31 cellular contexts compared by ENCODE assay signal in genomic region chr14:55170526-55170925, GRCh38. TPM values are rescaled to one million over a fixed set of nuclear protein-coding genes. Genes with fewer than 3 reads are reported as not detected.
"Had no signal": no experiment of that assay in that cellular context is flagged by ENCODE, and none has a peak within 500 bp of the region (broad histone marks: within the 10 kb centered on the region; RNA-seq: fewer than 3 reads in every experiment).

No MANE protein-coding gene starts in this region.

- H3K27ac ChIP-seq: adrenal gland, KMS-11 had no signal

- H3K9ac ChIP-seq: KMS-11 had no signal

- H3K36me3 Mint-ChIP-seq: activated naive CD4-positive, alpha-beta T cell treated with anti-CD3 and anti-CD28 coated beads, Interleukin-2, amount 50 U/mL, for 24 hours had no signal

- H3K9me3 ChIP-seq: adrenal gland had no signal

- H3K4me1 Mint-ChIP-seq: activated CD4-positive, alpha-beta T cell treated with anti-CD3 and anti-CD28 coated beads, Interleukin-2, amount 10 ng/mL, durations not matched to agents 24 days and 14 days; activated naive CD4-positive, alpha-beta T cell treated with anti-CD3 and anti-CD28 coated beads, Interleukin-2, amount 50 U/mL, for 24 hours; activated naive CD8-positive, alpha-beta T cell treated with anti-CD3 and anti-CD28 coated beads, Interleukin-2, amount 10 ng/mL, durations not matched to agents 7 days and 5 days; brain had no signal

- H3K36me3 ChIP-seq: adrenal gland had no signal

- H3K4me2 ChIP-seq: KMS-11 had no signal

- H3K27me3 Mint-ChIP-seq: activated CD4-positive, alpha-beta T cell treated with anti-CD3 and anti-CD28 coated beads, Interleukin-2, amount 10 ng/mL, durations not matched to agents 24 days and 14 days; activated CD8-positive, alpha-beta T cell treated with anti-CD3 and anti-CD28 coated beads for 36 hours; activated naive CD4-positive, alpha-beta T cell treated with anti-CD3 and anti-CD28 coated beads, Interleukin-2, amount 50 U/mL, for 24 hours; activated naive CD8-positive, alpha-beta T cell treated with anti-CD3 and anti-CD28 coated beads, Interleukin-2, amount 10 ng/mL, durations not matched to agents 7 days and 5 days; brain had no signal

- H3K4me3 Mint-ChIP-seq: activated CD4-positive, alpha-beta T cell treated with anti-CD3 and anti-CD28 coated beads, Interleukin-2, amount 10 ng/mL, durations not matched to agents 24 days and 14 days; activated CD8-positive, alpha-beta T cell treated with anti-CD3 and anti-CD28 coated beads for 36 hours; activated naive CD4-positive, alpha-beta T cell treated with anti-CD3 and anti-CD28 coated beads, Interleukin-2, amount 50 U/mL, for 24 hours; activated naive CD8-positive, alpha-beta T cell treated with anti-CD3 and anti-CD28 coated beads, Interleukin-2, amount 10 ng/mL, durations not matched to agents 7 days and 5 days; activated T-cell treated with anti-CD3 and anti-CD28 coated beads, Interleukin-2, amount 50 U/mL, for 72 hours; brain; T-helper 1 cell treated with Interleukin-12 subunit alpha and Interleukin-12 subunit beta and Interleukin-4 antibody, amounts not matched to agents 30 μg/mL and 1 μg/mL, for 36 hours; T-helper 2 cell treated with Interferon-gamma antibody and Interleukin-4, amounts not matched to agents 5 μg/mL and 100 μg/mL, for 36 hours had no signal

- H3K27me3 ChIP-seq: adrenal gland had no signal

- ATAC-seq: activated CD8-positive, alpha-beta T cell treated with anti-CD3 and anti-CD28 coated beads for 36 hours; activated T-cell treated with anti-CD3 and anti-CD28 coated beads, Interleukin-2, amount 50 U/mL, for 72 hours had no signal

- H3K9me3 Mint-ChIP-seq: activated CD4-positive, alpha-beta T cell treated with anti-CD3 and anti-CD28 coated beads, Interleukin-2, amount 10 ng/mL, durations not matched to agents 24 days and 14 days; activated CD8-positive, alpha-beta T cell treated with anti-CD3 and anti-CD28 coated beads for 36 hours; activated naive CD4-positive, alpha-beta T cell treated with anti-CD3 and anti-CD28 coated beads, Interleukin-2, amount 50 U/mL, for 24 hours; activated naive CD8-positive, alpha-beta T cell treated with anti-CD3 and anti-CD28 coated beads, Interleukin-2, amount 10 ng/mL, durations not matched to agents 7 days and 5 days; activated T-cell treated with anti-CD3 and anti-CD28 coated beads, Interleukin-2, amount 50 U/mL, for 72 hours; activated T-helper 2 cell treated with anti-CD3 and anti-CD28 coated beads, Interferon-gamma antibody, Interleukin-2, Interleukin-4, amounts not matched to agents 10 μg/mL and 5 μg/mL and 100 μg/mL, durations not matched to agents 14 hours and 24 hours and 36 hours; brain; T-helper 1 cell treated with Interleukin-12 subunit alpha and Interleukin-12 subunit beta and Interleukin-4 antibody, amounts not matched to agents 30 μg/mL and 1 μg/mL, for 36 hours; T-helper 2 cell treated with Interferon-gamma antibody and Interleukin-4, amounts not matched to agents 5 μg/mL and 100 μg/mL, for 36 hours had no signal

- H3K27ac Mint-ChIP-seq: activated CD4-positive, alpha-beta T cell treated with anti-CD3 and anti-CD28 coated beads, Interleukin-2, amount 10 ng/mL, durations not matched to agents 24 days and 14 days; activated CD8-positive, alpha-beta T cell treated with anti-CD3 and anti-CD28 coated beads for 36 hours; activated naive CD4-positive, alpha-beta T cell treated with anti-CD3 and anti-CD28 coated beads, Interleukin-2, amount 50 U/mL, for 24 hours; activated naive CD8-positive, alpha-beta T cell treated with anti-CD3 and anti-CD28 coated beads, Interleukin-2, amount 10 ng/mL, durations not matched to agents 7 days and 5 days; activated T-cell treated with anti-CD3 and anti-CD28 coated beads, Interleukin-2, amount 50 U/mL, for 72 hours; activated T-helper 2 cell treated with anti-CD3 and anti-CD28 coated beads, Interferon-gamma antibody, Interleukin-2, Interleukin-4, amounts not matched to agents 10 μg/mL and 5 μg/mL and 100 μg/mL, durations not matched to agents 14 hours and 24 hours and 36 hours; brain; T-helper 1 cell treated with Interleukin-12 subunit alpha and Interleukin-12 subunit beta and Interleukin-4 antibody, amounts not matched to agents 30 μg/mL and 1 μg/mL, for 36 hours; T-helper 2 cell treated with Interferon-gamma antibody and Interleukin-4, amounts not matched to agents 5 μg/mL and 100 μg/mL, for 36 hours had no signal

- FAIRE-seq: bronchial epithelial cell, TTC549 had no signal

- DNase-seq: activated CD4-positive, alpha-beta T cell treated with anti-CD3 and anti-CD28 coated beads, Interleukin-2, amount 10 ng/mL, durations not matched to agents 24 days and 14 days; activated CD4-positive, alpha-beta T cell treated with anti-CD3 and anti-CD28 coated beads, Interleukin-2, amount 50 U/mL, for 4 hours; activated CD8-positive, alpha-beta T cell treated with anti-CD3 and anti-CD28 coated beads for 36 hours; activated gamma-delta T cell; activated naive CD4-positive, alpha-beta T cell treated with Interleukin-2 at 50 U/mL for 16 hours; activated naive CD8-positive, alpha-beta T cell treated with anti-CD3 and anti-CD28 coated beads, Interleukin-2, amount 10 ng/mL, durations not matched to agents 7 days and 5 days; activated T-cell treated with anti-CD3 and anti-CD28 coated beads, Interleukin-2, amount 50 U/mL, for 1 hour; activated T-cell treated with anti-CD3 and anti-CD28 coated beads, Interleukin-2, amount 50 U/mL, for 72 hours; adrenal gland; central memory CD4-positive, alpha-beta T cell; MM.1S; MV-4-11; NCI-H1092 treated with DMSO at 0.1 percent for 48 hours; NCI-H1417; NCI-H1694; NCI-H1930; NCI-H2081 treated with DMSO at 0.1 percent for 48 hours; NCI-H345; NCI-H526; NCI-H748 treated with DMSO at 0.1 percent for 48 hours; NK-92 treated with Interleukin-12 subunit alpha and Interleukin-12 subunit beta, amount 100 ng/mL, for 24 hours; Right ventricle myocardium superior had no signal

- H3K4me3 ChIP-seq: adrenal gland had no signal

- H3K4me1 ChIP-seq: adrenal gland had no signal

RNA-seq across cellular contexts. Expression of gene LGALS3, which starts 41.5 kb away (rescaled TPM):
- total RNA-seq: OCI-LY7 had no signal
